ENCODE assay signal across 8 cellular contexts in the genomic region with DNA sequence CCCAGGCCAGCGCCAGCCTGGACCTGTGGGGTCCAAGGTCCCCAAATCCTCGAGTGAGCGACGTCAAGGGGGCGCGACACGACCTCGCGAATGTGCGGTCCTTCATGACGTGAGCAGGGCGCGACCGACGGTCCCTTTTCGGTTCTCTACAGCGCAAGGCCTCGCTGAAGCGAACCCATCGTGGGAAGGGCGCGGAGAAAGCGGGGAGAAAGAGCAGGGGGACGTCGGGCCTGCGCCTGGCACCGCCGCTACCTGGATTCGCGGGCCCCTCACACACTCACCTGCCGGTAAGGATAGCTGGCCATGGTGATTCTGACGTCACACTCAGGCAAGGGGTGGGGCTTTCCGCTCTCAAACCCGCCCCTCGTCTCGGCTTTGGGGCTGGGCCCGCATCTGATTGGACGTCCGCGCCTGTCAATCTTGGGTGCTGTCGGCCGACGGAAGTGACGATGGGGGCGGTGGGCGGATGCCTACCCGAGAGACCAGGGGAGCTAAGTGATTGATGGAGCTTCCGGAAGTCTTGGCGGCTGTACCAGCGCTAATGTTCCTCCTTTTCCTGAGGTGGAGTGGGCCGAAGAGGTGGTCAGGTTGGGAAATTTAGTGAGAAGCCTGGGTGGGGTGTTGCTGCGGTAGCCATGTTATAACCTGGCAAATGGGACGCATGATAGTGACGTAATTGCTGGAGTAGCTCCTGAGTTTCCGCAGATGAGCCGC. TPM values are rescaled to one million over a fixed set of nuclear protein-coding genes. Genes with fewer than 3 reads are reported as not detected.
DNase-seq lines count a peak whose midpoint lies in the region; ATAC-seq lines count a peak whose summit lies in the region.

A gene with protein sequence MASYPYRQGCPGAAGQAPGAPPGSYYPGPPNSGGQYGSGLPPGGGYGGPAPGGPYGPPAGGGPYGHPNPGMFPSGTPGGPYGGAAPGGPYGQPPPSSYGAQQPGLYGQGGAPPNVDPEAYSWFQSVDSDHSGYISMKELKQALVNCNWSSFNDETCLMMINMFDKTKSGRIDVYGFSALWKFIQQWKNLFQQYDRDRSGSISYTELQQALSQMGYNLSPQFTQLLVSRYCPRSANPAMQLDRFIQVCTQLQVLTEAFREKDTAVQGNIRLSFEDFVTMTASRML (minus strand): TSS at position 317 of the 714 bp plus-strand sequence. CDS start 12 bp downstream, at position 305.

- H3K4me3 Mint-ChIP-seq in IgD-negative memory B cell: peak within 1 kb of the TSS; percentile 98 to 100 (median 100)

- H3K9me3 Mint-ChIP-seq in IgD-negative memory B cell: no peaks in the 10 kb centered on the region

- H3K4me1 Mint-ChIP-seq in IgD-negative memory B cell: peaks cover 15 to 26% (median 17%) of the 10 kb centered on the region in 3 donors

- H3K27me3 Mint-ChIP-seq in IgD-negative memory B cell: no peaks in the 10 kb centered on the region

- peaks cover 3% of the 10 kb centered on the region for H3K36me3 Mint-ChIP-seq in IgD-negative memory B cell

- peak; percentile 91 for ATAC-seq in GM21528 (IDR thresholded peaks at IDR 0.05; ENCODE audit: low FRiP score, unreplicated experiment)

- peak within 1 kb of the TSS; percentile 98 to 100 (median 100) for H3K27ac Mint-ChIP-seq in IgD-negative memory B cell

- peak; percentile 100 for DNase-seq in DMS 273 (lab: John Stamatoyannopoulos, UW; ENCODE audit: unreplicated experiment)
- peak; percentile 94 for DNase-seq in OCI-M2 (lab: John Stamatoyannopoulos, UW; ENCODE audit: unreplicated experiment)
- peak; percentile 99 for DNase-seq in activated T-cell treated with anti-CD3 and anti-CD28 coated beads for 4 hours
- DNase-seq in epidermal melanocyte (ENCODE audit: insufficient read length, low spot score): peak; percentile 98
- DNase-seq in middle frontal gyrus (ENCODE audit: extremely low spot score, low spot score): peak; percentile 97
- DNase-seq in stimulated activated CD8-positive, alpha-beta memory T cell treated with anti-CD3 and anti-CD28 coated beads, Interleukin-2, amount 100 ng/mL, for 48 hours (ENCODE audit: low read depth in 2 of 2): peak; percentile 98 to 99

RNA-seq across cellular contexts. Expression of the gene that starts here (rescaled TPM):
- 79.2 TPM for polyA plus RNA-seq in IgD-negative memory B cell

Comparison
In these comparisons a context has a peak if more than half of its experiments do, and no peak if none do; other contexts are left out.
1. Peak in every context shown above with its lines: DNase-seq and ATAC-seq.